In the genomic region with DNA sequence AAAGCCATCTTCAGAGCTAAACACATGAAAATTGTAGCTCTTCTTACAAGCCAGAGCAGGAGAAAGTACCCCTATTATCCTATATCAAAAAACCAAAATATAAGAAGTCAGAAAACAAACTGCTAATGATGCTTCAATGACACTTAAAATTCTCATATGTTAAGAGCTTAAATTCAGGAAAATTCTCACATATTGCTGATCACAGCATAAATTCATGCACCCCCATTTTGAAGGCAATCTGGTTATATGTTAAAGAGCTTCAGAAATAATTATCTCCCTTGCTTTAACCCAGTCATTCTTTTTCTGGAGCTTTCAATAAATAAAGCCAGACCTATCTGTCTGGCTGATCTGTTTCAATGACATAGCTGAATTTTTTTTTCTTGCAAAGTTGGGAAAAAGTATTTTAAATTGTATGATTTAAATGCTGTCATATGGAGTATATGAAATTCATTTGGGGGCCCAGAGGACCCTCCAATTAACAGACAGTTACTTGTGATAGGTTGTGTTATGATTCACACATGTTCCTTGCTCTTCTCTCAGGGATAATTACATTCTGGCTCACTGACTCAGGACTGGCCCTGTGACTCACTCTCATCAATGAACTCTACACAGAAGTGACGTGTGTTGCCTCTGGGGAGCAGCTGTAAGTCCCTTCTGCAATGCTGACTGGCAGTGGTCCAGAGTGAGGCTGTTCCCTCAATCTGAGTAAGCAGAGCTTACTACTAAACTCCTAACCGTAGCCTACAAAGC, we compare ENCODE assay signal across 8 cellular contexts.
DNase-seq lines count a peak whose midpoint lies in the region; ATAC-seq and TF ChIP-seq lines count a peak whose summit lies in the region.

No MANE protein-coding gene starts in this region.

- peaks cover 5 to 36% (median 5%) of the 10 kb centered on the region in 3 donors for H3K4me1 ChIP-seq in esophagus squamous epithelium
- no peaks in the 10 kb centered on the region for H3K4me1 ChIP-seq in naive thymus-derived CD4-positive, alpha-beta T cell (ENCODE audit: control insufficient read depth in 2 of 2, insufficient read depth in 2 of 2, low read length in 2 of 2)

- intact Hi-C loops in esophagus squamous epithelium (cut with DNase I) = no loop called here
- intact Hi-C loops in naive thymus-derived CD4-positive, alpha-beta T cell (cut with micrococcal nuclease) = no loop called here

- H3K27ac Mint-ChIP-seq in naive thymus-derived CD4-positive, alpha-beta T cell = no peak overlapping the region
- no peak overlapping the region for H3K27ac Mint-ChIP-seq in activated naive CD8-positive, alpha-beta T cell treated with anti-CD3 and anti-CD28 coated beads, Interleukin-2, amount 50 U/mL, for 24 hours
- no peak overlapping the region for H3K27ac Mint-ChIP-seq in T-cell

- peak overlapping the region in 2 of 4 donors; percentile 34 to 65 for H3K27ac ChIP-seq in esophagus squamous epithelium
- H3K27ac ChIP-seq in naive thymus-derived CD4-positive, alpha-beta T cell (ENCODE audit: low read depth, low read length) = no peak overlapping the region

- no peaks in the 10 kb centered on the region for H3K4me1 Mint-ChIP-seq in naive thymus-derived CD4-positive, alpha-beta T cell
- H3K4me1 Mint-ChIP-seq in activated naive CD8-positive, alpha-beta T cell treated with anti-CD3 and anti-CD28 coated beads, Interleukin-2, amount 50 U/mL, for 24 hours = no peaks in the 10 kb centered on the region
- no peaks in the 10 kb centered on the region for H3K4me1 Mint-ChIP-seq in T-cell

- H3K9me3 Mint-ChIP-seq in naive thymus-derived CD4-positive, alpha-beta T cell = peaks cover 0 to 9% (median 4%) of the 10 kb centered on the region in 11 donors
- H3K9me3 Mint-ChIP-seq in activated naive CD8-positive, alpha-beta T cell treated with anti-CD3 and anti-CD28 coated beads, Interleukin-2, amount 50 U/mL, for 24 hours = peaks cover 3% of the 10 kb centered on the region
- peaks cover 0 to 23% (median 0%) of the 10 kb centered on the region in 3 donors for H3K9me3 Mint-ChIP-seq in T-cell

- TF ChIP-seq POLR2A in esophagus squamous epithelium (IDR thresholded peaks at IDR 0.05) = no peak

- H3K4me3 ChIP-seq in MG63 = no peak overlapping the region
- no peak overlapping the region for H3K4me3 ChIP-seq in esophagus squamous epithelium
- no peak overlapping the region for H3K4me3 ChIP-seq in naive thymus-derived CD4-positive, alpha-beta T cell (ENCODE audit: low read length)

- DNase-seq in EL = peak; percentile 100
- DNase-seq in HCEC 1CT = peak; percentile 100
- DNase-seq in MG63 = peak; percentile 98
- peak; percentile 97 for DNase-seq in RPMI8226
- DNase-seq in esophagus squamous epithelium (lab: John Stamatoyannopoulos, UW) = peak; percentile 30
- DNase-seq in naive thymus-derived CD4-positive, alpha-beta T cell = no peak
- no peak for DNase-seq in activated naive CD8-positive, alpha-beta T cell treated with anti-CD3 and anti-CD28 coated beads, Interleukin-2, amount 50 U/mL, for 24 hours
- DNase-seq in T-cell = no peak

- H3K27me3 ChIP-seq in MG63 (no peaks in the 10 kb centered on the region), esophagus squamous epithelium (no peaks in the 10 kb centered on the region)
- H3K27me3 ChIP-seq in naive thymus-derived CD4-positive, alpha-beta T cell (ENCODE audit: control insufficient read depth in 2 of 2, insufficient read depth in 2 of 2, low read length in 2 of 2) = no peaks in the 10 kb centered on the region

- TF ChIP-seq CTCF in esophagus squamous epithelium (IDR thresholded peaks at IDR 0.05) = no peak

- CTCF ChIA-PET in naive thymus-derived CD4-positive, alpha-beta T cell (lab: Charles Lee) = no interaction called here
- CTCF ChIA-PET in T-cell (lab: Charles Lee) = no interaction called here

- ATAC-seq in naive thymus-derived CD4-positive, alpha-beta T cell = peak; percentile 68
- no peak for ATAC-seq in activated naive CD8-positive, alpha-beta T cell treated with anti-CD3 and anti-CD28 coated beads, Interleukin-2, amount 50 U/mL, for 24 hours
- ATAC-seq in T-cell (replicated peaks in 1 of 4) = no peak

- no peak overlapping the region for H3K4me3 Mint-ChIP-seq in naive thymus-derived CD4-positive, alpha-beta T cell
- no peak overlapping the region for H3K4me3 Mint-ChIP-seq in activated naive CD8-positive, alpha-beta T cell treated with anti-CD3 and anti-CD28 coated beads, Interleukin-2, amount 50 U/mL, for 24 hours
- H3K4me3 Mint-ChIP-seq in T-cell = no peak overlapping the region

- POLR2A ChIA-PET in naive thymus-derived CD4-positive, alpha-beta T cell (lab: Charles Lee) = no interaction called here
- POLR2A ChIA-PET in T-cell (lab: Charles Lee) = interaction anchor here in 1 of 2 donors (0.7 kb wide), 1 partner anchor 11 kb away, joined by 3 read pairs; no protein-coding TSS in a partner anchor

- H3K9me3 ChIP-seq in MG63 = no peaks in the 10 kb centered on the region
- H3K9me3 ChIP-seq in esophagus squamous epithelium = no peaks in the 10 kb centered on the region
- H3K9me3 ChIP-seq in naive thymus-derived CD4-positive, alpha-beta T cell (ENCODE audit: control insufficient read depth in 2 of 3, low read length in 3 of 3) = no peaks in the 10 kb centered on the region

- H3K36me3 ChIP-seq in MG63 = no peaks in the 10 kb centered on the region
- no peaks in the 10 kb centered on the region for H3K36me3 ChIP-seq in esophagus squamous epithelium
- H3K36me3 ChIP-seq in naive thymus-derived CD4-positive, alpha-beta T cell (ENCODE audit: control insufficient read depth in 2 of 3, insufficient read depth in 3 of 3, low read length in 3 of 3) = no peaks in the 10 kb centered on the region

- no peaks in the 10 kb centered on the region for H3K27me3 Mint-ChIP-seq in naive thymus-derived CD4-positive, alpha-beta T cell
- H3K27me3 Mint-ChIP-seq in activated naive CD8-positive, alpha-beta T cell treated with anti-CD3 and anti-CD28 coated beads, Interleukin-2, amount 50 U/mL, for 24 hours = no peaks in the 10 kb centered on the region
- H3K27me3 Mint-ChIP-seq in T-cell = no peaks in the 10 kb centered on the region

- no peaks in the 10 kb centered on the region for H3K36me3 Mint-ChIP-seq in naive thymus-derived CD4-positive, alpha-beta T cell
- H3K36me3 Mint-ChIP-seq in activated naive CD8-positive, alpha-beta T cell treated with anti-CD3 and anti-CD28 coated beads, Interleukin-2, amount 50 U/mL, for 24 hours (ENCODE audit: low read depth) = no peaks in the 10 kb centered on the region
- H3K36me3 Mint-ChIP-seq in T-cell = no peaks in the 10 kb centered on the region

- WGBS in esophagus squamous epithelium, 2 donors = 7 to 10% methylated on average over 1 to 2 of the region's 2 CpGs

Comparison
In these comparisons a context has a peak if more than half of its experiments do, and no peak if none do; other contexts are left out.
1. DNase-seq: peak in EL (single experiment), HCEC 1CT (single experiment), MG63 (single experiment), RPMI8226 (single experiment) and esophagus squamous epithelium (single experiment); none in naive thymus-derived CD4-positive, alpha-beta T cell (0 of 9), activated naive CD8-positive, alpha-beta T cell treated with anti-CD3 and anti-CD28 coated beads, Interleukin-2, amount 50 U/mL, for 24 hours (single experiment) and T-cell (0 of 34).